ENCODE assay signal across 8 cellular contexts in the genomic region with DNA sequence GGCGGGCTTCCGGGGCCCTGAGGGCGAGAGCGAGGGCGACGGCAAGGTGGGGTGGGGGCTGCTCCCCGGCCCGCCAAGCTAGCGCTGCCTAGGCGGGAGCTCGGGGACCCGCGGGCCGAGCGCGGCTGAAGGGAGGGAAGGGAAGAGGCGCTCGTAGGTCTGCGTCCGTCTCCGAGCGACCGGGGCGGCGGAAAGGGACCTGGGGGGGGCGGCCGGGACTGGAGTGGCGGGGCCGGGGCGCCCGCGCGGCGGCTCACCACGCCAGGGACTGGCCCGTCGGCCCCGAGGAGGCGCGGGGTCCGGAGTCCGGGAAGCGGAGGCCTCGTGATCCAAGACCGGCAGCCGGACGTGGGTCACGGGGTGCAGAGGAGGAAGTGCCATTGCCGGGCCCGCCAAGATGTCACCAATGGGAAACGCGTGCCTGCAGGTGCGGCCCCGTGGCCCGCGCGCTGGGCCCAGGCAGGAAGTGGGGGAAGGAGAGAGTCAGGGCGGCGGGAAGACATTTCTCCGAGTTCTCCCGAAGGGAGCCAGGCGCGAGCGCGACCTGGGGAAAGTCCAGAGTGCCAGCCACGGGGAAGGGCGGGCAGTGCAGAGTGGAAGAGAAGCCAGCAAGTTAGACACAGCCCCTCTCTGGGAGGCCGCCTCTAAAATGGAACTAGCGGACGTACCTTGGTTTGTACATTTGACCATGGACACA. TPM values are rescaled to one million over a fixed set of nuclear protein-coding genes. Genes with fewer than 3 reads are reported as not detected.
A peak's percentile ranks its signal among the peaks of the same experiment; 100 is the strongest.
DNase-seq lines count a peak whose midpoint lies in the region; ATAC-seq and TF ChIP-seq lines count a peak whose summit lies in the region.

No MANE protein-coding gene starts in this region.

- DNase-seq in CD1c-positive myeloid dendritic cell (ENCODE audit: extremely low spot score) (peak; percentile 93), NOMO-1 treated with DMSO at 0.1 percent for 48 hours (lab: John Stamatoyannopoulos, UW; ENCODE audit: unreplicated experiment) (peak; percentile 84), activated T-cell treated with anti-CD3 and anti-CD28 coated beads for 24 hours (ENCODE audit: low read depth) (peak; percentile 73), epithelial cell of esophagus (ENCODE audit: low read depth) (peak; percentile 74)
- DNase-seq in stimulated activated CD8-positive, alpha-beta memory T cell treated with anti-CD3 and anti-CD28 coated beads, Interleukin-4, amount 100 ng/mL, for 4 hours (ENCODE audit: low read depth in 2 of 2, low spot score in 1 of 2), result peak; percentile 33 to 50

- H3K9me3 ChIP-seq in mononuclear cell (ENCODE audit: low read depth, low read length), result no peaks in the 10 kb centered on the region

- no peaks in the 10 kb centered on the region for H3K27me3 ChIP-seq in mononuclear cell (ENCODE audit: insufficient read depth, low read length)

- peak overlapping the region; percentile 52 for H3K4me3 ChIP-seq in epithelial cell of esophagus (ENCODE audit: low read length)
- peak overlapping the region; percentile 57 for H3K4me3 ChIP-seq in mononuclear cell (ENCODE audit: low read length)

- ATAC-seq in GM19395 (IDR thresholded peaks at IDR 0.05; ENCODE audit: unreplicated experiment) (peak; percentile 85), HG03469 (IDR thresholded peaks at IDR 0.05; ENCODE audit: unreplicated experiment) (peak; percentile 70)

- peaks cover 76% of the 10 kb centered on the region for H3K4me1 ChIP-seq in mononuclear cell (ENCODE audit: insufficient read depth, low read length)

- TF ChIP-seq CTCF in epithelial cell of esophagus (IDR thresholded peaks at IDR 0.05; ENCODE audit: insufficient read depth, low read depth, low read length, missing control alignments), result no peak

RNA-seq across cellular contexts. Expression of a gene that starts 11.9 kb away (rescaled TPM):
- 118 TPM for total RNA-seq in mononuclear cell

RNA-seq across cellular contexts. Expression of a gene that starts 25.6 kb away (rescaled TPM):
- total RNA-seq in mononuclear cell, result not detected

RNA-seq across cellular contexts. Expression of a gene that starts 39.8 kb away (rescaled TPM):
- total RNA-seq in mononuclear cell, result 13.1 TPM

Comparison
In these comparisons a context has a peak if more than half of its experiments do, and no peak if none do; other contexts are left out.
1. Peak in every context shown above with its lines: DNase-seq, ATAC-seq and H3K4me3 ChIP-seq.
2. DNase-seq: peak in every context shown above with its lines; median percentile 93 in CD1c-positive myeloid dendritic cell; 84 in NOMO-1 treated with DMSO at 0.1 percent for 48 hours; 74 in epithelial cell of esophagus; 73 in activated T-cell treated with anti-CD3 and anti-CD28 coated beads for 24 hours; 42 in stimulated activated CD8-positive, alpha-beta memory T cell treated with anti-CD3 and anti-CD28 coated beads, Interleukin-4, amount 100 ng/mL, for 4 hours.